ENCODE assay signal across 9 cellular contexts in genomic region chr16:87560428-87561199, GRCh38. TPM values are rescaled to one million over a fixed set of nuclear protein-coding genes. Genes with fewer than 3 reads are reported as not detected.
DNase-seq lines count a peak whose midpoint lies in the region; ATAC-seq and TF ChIP-seq lines count a peak whose summit lies in the region.
"Had no signal": no experiment of that assay in that cellular context is flagged by ENCODE, and none has a peak within 500 bp of the region (broad histone marks: within the 10 kb centered on the region; RNA-seq: fewer than 3 reads in every experiment).

No MANE protein-coding gene starts in this region.

- H3K4me1 Mint-ChIP-seq in WTC11, result no peaks in the 10 kb centered on the region

- no peak overlapping the region for H3K4me3 ChIP-seq in AG10803 (ENCODE audit: low read length)
- no peak overlapping the region for H3K4me3 ChIP-seq in GM23248
- no peak overlapping the region for H3K4me3 ChIP-seq in MM.1S (ENCODE audit: low read length)

- DNase-seq in AG10803 (ENCODE audit: low read depth) (peak; percentile 39), GM23248 (peak; percentile 59), WTC11 (ENCODE audit: low spot score) (peak; percentile 93), islet precursor cell (peak; percentile 73), MM.1S (no peak), occipital lobe (lab: John Stamatoyannopoulos, UW) (no peak)
- DNase-seq in activated effector memory CD4-positive, alpha-beta T cell treated with Interleukin-2 at 50 U/mL for 16 hours, result no peak
- DNase-seq: NCI-H1436 treated with DMSO at 0.1 percent for 48 hours had no signal

- TF ChIP-seq CTCF in AG10803 (conservative IDR thresholded peaks at IDR 0.05; ENCODE audit: low read length), result no peak
- TF ChIP-seq CTCF in WTC11 (IDR thresholded peaks at IDR 0.05), result no peak
- no peak for TF ChIP-seq CTCF in MM.1S (IDR thresholded peaks at IDR 0.05; ENCODE audit: low read length)

- H3K36me3 ChIP-seq in GM23248 (ENCODE audit: low read depth), result no peaks in the 10 kb centered on the region
- no peaks in the 10 kb centered on the region for H3K36me3 ChIP-seq in MM.1S (replicated peaks; ENCODE audit: insufficient read depth, low read length)

- H2AFZ ChIP-seq in GM23248 (no peak overlapping the region), MM.1S (ENCODE audit: low read length) (no peak overlapping the region)

- CTCF ChIA-PET in WTC11 (lab: Charles Lee), result interaction anchor here (0.7 to 4.3 kb wide), 8 partner anchors 9 to 177 kb away, joined by 3 to 81 read pairs (median 6); partner anchors contain the start of gene FBXO31

- no peak overlapping the region for H3K9ac ChIP-seq in GM23248
- H3K9ac ChIP-seq in MM.1S (ENCODE audit: low read length), result no peak overlapping the region

- no peaks in the 10 kb centered on the region; the same call in 1 of the 2 replicates for H3K27me3 Mint-ChIP-seq in WTC11 (ENCODE audit: low read depth)

- H3K79me2 ChIP-seq in GM23248 (ENCODE audit: insufficient read depth) (no peaks in the 10 kb centered on the region), MM.1S (ENCODE audit: low read length) (no peaks in the 10 kb centered on the region)

- ATAC-seq in WTC11 (peak; percentile 97), HG02642 (IDR thresholded peaks at IDR 0.05; ENCODE audit: poor library complexity, unreplicated experiment) (no peak)

- WGBS in GM23248 (ENCODE audit: low coverage in 1 of 2, low lambda C conversion rate in 2 of 2, missing lambda C conversion rate in 2 of 2), 2 experiments, result 48 to 52% methylated on average over 5 to 12 of the region's 12 CpGs

- H3K27me3 ChIP-seq in GM23248 (replicated peaks; ENCODE audit: insufficient read depth) (no peaks in the 10 kb centered on the region; the same call in 1 of the 2 replicates), MM.1S (replicated peaks; ENCODE audit: insufficient read depth, low read length) (peaks cover 14% of the 10 kb centered on the region)

- H3K36me3 Mint-ChIP-seq in WTC11, result peaks cover 3% of the 10 kb centered on the region; the same call in 1 of the 2 replicates

- H3F3A ChIP-seq in GM23248 (ENCODE audit: insufficient read depth) (no peaks in the 10 kb centered on the region), MM.1S (ENCODE audit: insufficient read depth, low read length) (no peaks in the 10 kb centered on the region)

- peaks cover 19% of the 10 kb centered on the region for H3K9me3 Mint-ChIP-seq in WTC11

- H3K27ac ChIP-seq in GM23248 (no peak overlapping the region), MM.1S (ENCODE audit: low read length) (no peak overlapping the region)

- H3K4me3 Mint-ChIP-seq in WTC11, result no peak overlapping the region

- H3K9me2 ChIP-seq in GM23248 (ENCODE audit: insufficient read depth), result no peaks in the 10 kb centered on the region
- H3K9me2 ChIP-seq in MM.1S (replicated peaks; ENCODE audit: insufficient read depth, low read length), result no peaks in the 10 kb centered on the region

- H3K9me3 ChIP-seq in GM23248 (ENCODE audit: low read depth) (no peaks in the 10 kb centered on the region), MM.1S (replicated peaks; ENCODE audit: insufficient read depth, low read length) (no peaks in the 10 kb centered on the region)

- in situ Hi-C loops in GM23248 (cut with MboI), result no loop called here

- POLR2A ChIA-PET in WTC11 (lab: Charles Lee), result no interaction called here

- H3K4me1 ChIP-seq in GM23248 (ENCODE audit: insufficient read depth) (no peaks in the 10 kb centered on the region; the same call in 1 of the 2 replicates), MM.1S (ENCODE audit: low read length) (no peaks in the 10 kb centered on the region)

- no peaks in the 10 kb centered on the region for H4K20me1 ChIP-seq in GM23248 (ENCODE audit: insufficient read depth)
- no peaks in the 10 kb centered on the region for H4K20me1 ChIP-seq in MM.1S (ENCODE audit: insufficient read depth, low read length)

- no peak overlapping the region for H3K27ac Mint-ChIP-seq in WTC11

- H3K4me2 ChIP-seq in GM23248 (ENCODE audit: unreplicated experiment) (no peak overlapping the region), MM.1S (ENCODE audit: low read depth, low read length) (no peak overlapping the region)

TF ChIP-seq in WTC11, 78 proteins besides CTCF, POLR2A, EP300 and RAD21:
- TF ChIP-seq SP1 (CRISPR knock-in tag; conservative IDR thresholded peaks at IDR 0.05) (peak; percentile 64), ARID4B (CRISPR knock-in tag; IDR thresholded peaks at IDR 0.05; ENCODE audit: borderline replicate concordance) (no peak)

RNA-seq across cellular contexts. Expression of gene JPH3, which starts 41.7 kb away (rescaled TPM):
- not detected in 2 replicates for total RNA-seq in GM23248 (2014; rRNA removed; shearing (Covaris generic))
- not detected in 2 replicates for polyA plus RNA-seq in GM23248 (2016; fragmentation: Nextera tagmentation; extraction: Ambion mirVana)
- total RNA-seq in WTC11 (2021) (37.9 to 41.2 TPM (median 39.0 TPM) in 3 replicates), occipital lobe (56.0 TPM)

Comparison
In these comparisons a context has a peak if more than half of its experiments do, and no peak if none do; other contexts are left out.
1. DNase-seq: peak in AG10803 (single experiment), GM23248 (single experiment), WTC11 (single experiment) and islet precursor cell (single experiment); none in MM.1S (single experiment), activated effector memory CD4-positive, alpha-beta T cell treated with Interleukin-2 at 50 U/mL for 16 hours (single experiment) and occipital lobe (single experiment).
2. RNA of gene JPH3, which starts 41.7 kb away (total RNA-seq): 56.0 TPM in occipital lobe (single experiment) and 37.9 to 41.2 TPM in WTC11; not detected in GM23248; every median in the first group is over 10 times any median in the second.